Comparison of ENCODE assay signal across 8 cellular contexts in the genomic region with DNA sequence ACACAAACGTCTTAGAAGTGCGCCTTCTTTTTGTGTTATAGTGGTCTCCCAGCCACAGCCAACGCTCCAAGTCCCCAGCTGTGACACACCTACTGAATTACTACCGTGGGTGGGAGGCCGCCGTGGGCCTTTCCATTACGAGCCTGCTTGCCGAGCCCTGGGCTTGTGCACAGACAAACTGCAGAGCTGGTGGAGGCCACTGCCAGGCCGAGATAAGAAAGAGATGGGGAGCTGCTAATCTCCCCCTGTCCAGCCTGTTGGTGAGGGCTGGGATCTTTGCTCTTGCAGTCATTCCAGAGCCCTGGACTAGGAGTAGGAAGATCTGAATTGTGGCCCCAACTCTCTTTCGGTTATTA. TPM values are rescaled to one million over a fixed set of nuclear protein-coding genes. Genes with fewer than 3 reads are reported as not detected.
DNase-seq lines count a peak whose midpoint lies in the region; ATAC-seq, FAIRE-seq and TF ChIP-seq lines count a peak whose summit lies in the region.

No MANE protein-coding gene starts in this region.

- no peaks in the 10 kb centered on the region for H3K27me3 Mint-ChIP-seq in activated CD8-positive, alpha-beta memory T cell treated with anti-CD3 and anti-CD28 coated beads, Interleukin-2, amount 10 ng/mL, durations not matched to agents 7 days and 5 days

- H3K4me1 ChIP-seq in right atrium auricular region (peaks cover 0 to 18% of the 10 kb centered on the region in 2 donors), spleen (peaks cover 0 to 50% (median 21%) of the 10 kb centered on the region in 6 donors)

- TF ChIP-seq CTCF in right atrium auricular region (IDR thresholded peaks at IDR 0.05) (no peak), spleen (IDR thresholded peaks at IDR 0.05 in 8 of 11, conservative IDR thresholded peaks at IDR 0.05 in 3 of 11) (no peak)

- ATAC-seq in HG03108 (IDR thresholded peaks at IDR 0.05; ENCODE audit: unreplicated experiment): peak; percentile 4
- peak; percentile 10 for ATAC-seq in activated CD8-positive, alpha-beta memory T cell treated with anti-CD3 and anti-CD28 coated beads, Interleukin-2, amount 10 ng/mL, durations not matched to agents 7 days and 5 days
- no peak for ATAC-seq in HG03045 (IDR thresholded peaks at IDR 0.05; ENCODE audit: unreplicated experiment)
- ATAC-seq in esophagus mucosa: no peak

- no peaks in the 10 kb centered on the region for H3K9me3 ChIP-seq in right atrium auricular region
- H3K9me3 ChIP-seq in spleen: no peaks in the 10 kb centered on the region

- no peaks in the 10 kb centered on the region for H3K9me3 Mint-ChIP-seq in activated CD8-positive, alpha-beta memory T cell treated with anti-CD3 and anti-CD28 coated beads, Interleukin-2, amount 10 ng/mL, durations not matched to agents 7 days and 5 days (ENCODE audit: low read depth)

- H3K27me3 ChIP-seq in right atrium auricular region (no peaks in the 10 kb centered on the region), spleen (replicated peaks in 1 of 7) (no peaks in the 10 kb centered on the region)

- CTCF ChIA-PET in activated CD8-positive, alpha-beta memory T cell treated with anti-CD3 and anti-CD28 coated beads, Interleukin-2, amount 10 ng/mL, durations not matched to agents 7 days and 5 days (lab: Charles Lee): interaction anchor here (0.6 to 4.0 kb wide), 15 partner anchors 10 to 597 kb away, joined by 3 to 27 read pairs (median 5); a partner anchor contains a TSS

- 8 to 14% (median 10%) methylated on average over 8 to 10 of the region's 10 CpGs for WGBS in spleen, 5 donors

- TF ChIP-seq POLR2A in GM12891 (IDR thresholded peaks at IDR 0.05; ENCODE audit: low read depth, low read length): no peak
- no peak for TF ChIP-seq POLR2A in spleen (IDR thresholded peaks at IDR 0.05)

- peak overlapping the region; percentile 93 for H3K4me3 Mint-ChIP-seq in activated CD8-positive, alpha-beta memory T cell treated with anti-CD3 and anti-CD28 coated beads, Interleukin-2, amount 10 ng/mL, durations not matched to agents 7 days and 5 days

- peaks cover 19% of the 10 kb centered on the region for H3K36me3 Mint-ChIP-seq in activated CD8-positive, alpha-beta memory T cell treated with anti-CD3 and anti-CD28 coated beads, Interleukin-2, amount 10 ng/mL, durations not matched to agents 7 days and 5 days

- peaks cover 30% of the 10 kb centered on the region for H3K4me1 Mint-ChIP-seq in activated CD8-positive, alpha-beta memory T cell treated with anti-CD3 and anti-CD28 coated beads, Interleukin-2, amount 10 ng/mL, durations not matched to agents 7 days and 5 days

- peaks cover 17% of the 10 kb centered on the region for H3K36me3 ChIP-seq in right atrium auricular region
- H3K36me3 ChIP-seq in spleen: peaks cover 0 to 26% (median 22%) of the 10 kb centered on the region in 6 donors

- peak overlapping the region; percentile 89 for H3K27ac Mint-ChIP-seq in activated CD8-positive, alpha-beta memory T cell treated with anti-CD3 and anti-CD28 coated beads, Interleukin-2, amount 10 ng/mL, durations not matched to agents 7 days and 5 days

- FAIRE-seq in GM12891 (lab: Jason Lieb, UNC): peak; percentile 78

- DNase-seq in GM12891 (ENCODE audit: insufficient read length, low spot score) (no peak), right atrium auricular region (ENCODE audit: low spot score) (no peak), spleen (no peak), iPS-NIHi11 (ENCODE audit: low spot score) (no peak)
- no peak for DNase-seq in activated CD8-positive, alpha-beta memory T cell treated with anti-CD3 and anti-CD28 coated beads, Interleukin-2, amount 10 ng/mL, durations not matched to agents 7 days and 5 days

- H3K4me3 ChIP-seq in right atrium auricular region: peak overlapping the region; percentile 74 to 90
- peak overlapping the region; percentile 51 to 97 (median 80) for H3K4me3 ChIP-seq in spleen

- H3K27ac ChIP-seq in right atrium auricular region (peak overlapping the region; percentile 90 to 95), spleen (peak overlapping the region; percentile 68 to 96 (median 88))

- intact Hi-C loops in spleen (cut with DNase I; ENCODE audit: low total_unique reads): no loop called here

TF ChIP-seq in GM12891, 5 proteins besides CTCF, POLR2A, EP300 and RAD21:
- TF ChIP-seq POU2F2 (IDR thresholded peaks at IDR 0.05; ENCODE audit: low read depth, low read length): no peak
- no peak for TF ChIP-seq PAX5 (IDR thresholded peaks at IDR 0.05; ENCODE audit: insufficient read depth, low read length, severe bottlenecking)
- TF ChIP-seq TAF1 (IDR thresholded peaks at IDR 0.05; ENCODE audit: low read depth, low read length): no peak
- TF ChIP-seq POLR2AphosphoS5 (IDR thresholded peaks at IDR 0.05; ENCODE audit: low read depth, low read length): no peak
- no peak for TF ChIP-seq SPI1 (IDR thresholded peaks at IDR 0.05; ENCODE audit: low read depth, low read length)

RNA-seq across cellular contexts. Expression of a gene that starts 0.8 kb away (rescaled TPM):
- 31.2 TPM for polyA plus RNA-seq in GM12891 (2012; ENCODE audit: low read depth, missing spikeins)
- 10 to 100 TPM; 26.6 to 36.7 TPM for total RNA-seq in activated CD8-positive, alpha-beta memory T cell treated with anti-CD3 and anti-CD28 coated beads, Interleukin-2, amount 10 ng/mL, durations not matched to agents 7 days and 5 days
- total RNA-seq in right atrium auricular region (10 to 100 TPM in 1 of 2 donors, 1 to 10 TPM in 1; 4.9 to 13.3 TPM), spleen (10 to 100 TPM in 6 of 7 donors, 1 to 10 TPM in 1; 7.4 to 42.6 (median 14.1) TPM), esophagus mucosa (23.7 TPM)
- 10 to 100 TPM; 22.8 to 42.0 (median 23.3) TPM for polyA plus RNA-seq in spleen

RNA-seq across cellular contexts. Expression of a gene that starts 16.2 kb away (rescaled TPM):
- 14.3 TPM for polyA plus RNA-seq in GM12891 (2012; ENCODE audit: low read depth, missing spikeins)
- 10 to 100 TPM; 65.1 to 77.1 TPM for total RNA-seq in activated CD8-positive, alpha-beta memory T cell treated with anti-CD3 and anti-CD28 coated beads, Interleukin-2, amount 10 ng/mL, durations not matched to agents 7 days and 5 days
- total RNA-seq in right atrium auricular region (10 to 100 TPM; 15.8 to 18.6 TPM), spleen (10 to 100 TPM; 27.7 to 58.9 (median 37.3) TPM), esophagus mucosa (36.3 TPM)
- polyA plus RNA-seq in spleen: 10 to 100 TPM; 20.7 to 28.9 (median 26.4) TPM

RNA-seq across cellular contexts. Expression of a gene that starts 17.9 kb away (rescaled TPM):
- polyA plus RNA-seq in GM12891 (2012; ENCODE audit: low read depth, missing spikeins): 31.6 TPM
- 10 to 100 TPM; 30.1 to 31.2 TPM for total RNA-seq in activated CD8-positive, alpha-beta memory T cell treated with anti-CD3 and anti-CD28 coated beads, Interleukin-2, amount 10 ng/mL, durations not matched to agents 7 days and 5 days
- 10 to 100 TPM; 22.0 to 23.7 TPM for total RNA-seq in right atrium auricular region
- total RNA-seq in spleen: 10 to 100 TPM; 30.1 to 48.7 (median 44.8) TPM
- 10 to 100 TPM; 41.8 to 66.7 (median 42.4) TPM for polyA plus RNA-seq in spleen
- total RNA-seq in esophagus mucosa: 17.8 TPM

RNA-seq across cellular contexts. Expression of a gene that starts 21.6 kb away (rescaled TPM):
- polyA plus RNA-seq in GM12891 (2012; ENCODE audit: low read depth, missing spikeins): 3.7 TPM
- total RNA-seq in activated CD8-positive, alpha-beta memory T cell treated with anti-CD3 and anti-CD28 coated beads, Interleukin-2, amount 10 ng/mL, durations not matched to agents 7 days and 5 days: 10 to 100 TPM; 30.6 to 35.1 TPM
- total RNA-seq in right atrium auricular region: 10 to 100 TPM; 10.0 to 14.2 TPM
- total RNA-seq in spleen: 10 to 100 TPM; 15.2 to 19.6 (median 17.6) TPM
- polyA plus RNA-seq in spleen: 10 to 100 TPM in 1 of 3 donors, 1 to 10 TPM in 2; 5.8 to 13.3 (median 9.8) TPM
- 6.5 TPM for total RNA-seq in esophagus mucosa

RNA-seq across cellular contexts. Expression of a gene that starts 28.5 kb away (rescaled TPM):
- polyA plus RNA-seq in GM12891 (2012; ENCODE audit: low read depth, missing spikeins): 63.6 TPM
- total RNA-seq in activated CD8-positive, alpha-beta memory T cell treated with anti-CD3 and anti-CD28 coated beads, Interleukin-2, amount 10 ng/mL, durations not matched to agents 7 days and 5 days: 100 to 1,000 TPM; 108 to 163 TPM
- total RNA-seq in right atrium auricular region (10 to 100 TPM; 56.8 to 69.7 TPM), spleen (100 to 1,000 TPM in 3 of 7 donors, 10 to 100 TPM in 4; 48.2 to 131 (median 80.8) TPM), esophagus mucosa (63.2 TPM)
- polyA plus RNA-seq in spleen: 10 to 100 TPM; 12.3 to 22.7 (median 15.5) TPM

Comparison
In these comparisons a context has a peak if more than half of its experiments do, and no peak if none do; other contexts are left out.
1. ATAC-seq: peak in HG03108 (single experiment) and activated CD8-positive, alpha-beta memory T cell treated with anti-CD3 and anti-CD28 coated beads, Interleukin-2, amount 10 ng/mL, durations not matched to agents 7 days and 5 days (single experiment); none in HG03045 (single experiment) and esophagus mucosa (single experiment).